In genomic region chr1:36150296-36151132, GRCh38 we compare ENCODE assay signal across 1 cellular context.
TF ChIP-seq lines count a peak whose summit lies in the region.

No MANE protein-coding gene starts in this region.

TF ChIP-seq in K562, 482 proteins besides CTCF, POLR2A, EP300 and RAD21 (continued from another document):
- TF ChIP-seq ILK (tag; IDR thresholded peaks at IDR 0.05; ENCODE audit: borderline replicate concordance, low read depth) (no peak), RBM25 (IDR thresholded peaks at IDR 0.05; ENCODE audit: low read depth, low read length, severe bottlenecking) (no peak)
